ENCODE assay signal across 8 cellular contexts in genomic region chrX:40734956-40735317, GRCh38. TPM values are rescaled to one million over a fixed set of nuclear protein-coding genes. Genes with fewer than 3 reads are reported as not detected.
A peak's percentile ranks its signal among the peaks of the same experiment; 100 is the strongest.
DNase-seq lines count a peak whose midpoint lies in the region; TF ChIP-seq lines count a peak whose summit lies in the region.

No MANE protein-coding gene starts in this region.

- peaks cover 9% of the 10 kb centered on the region for H3K4me1 ChIP-seq in osteoblast (ENCODE audit: insufficient read depth, low read length)

- H3K36me3 ChIP-seq in osteoblast (ENCODE audit: insufficient read depth, low read length), result no peaks in the 10 kb centered on the region

- peaks cover 51% of the 10 kb centered on the region for H3K79me2 ChIP-seq in osteoblast (ENCODE audit: insufficient read depth, low read length)

- H3K4me2 ChIP-seq in osteoblast (ENCODE audit: insufficient read depth, low read length), result peak overlapping the region; percentile 90

- TF ChIP-seq CTCF in HL-60 (IDR thresholded peaks at IDR 0.05; ENCODE audit: insufficient read depth, low read length), result no peak
- no peak for TF ChIP-seq CTCF in fibroblast of pulmonary artery (IDR thresholded peaks at IDR 0.05; ENCODE audit: low read length, missing control alignments)
- no peak for TF ChIP-seq CTCF in osteoblast (IDR thresholded peaks at IDR 0.05; ENCODE audit: extremely low read depth, low read depth, low read length)

- DNase-seq in ELR (ENCODE audit: low read depth) (peak; percentile 28), HL-60 (ENCODE audit: low read depth in 1 of 2, low spot score in 1 of 2) (peak in 1 of 2 experiments; percentile 29), fibroblast of pulmonary artery (ENCODE audit: low read depth) (peak; percentile 16), osteoblast (ENCODE audit: insufficient read length, low spot score, missing footprints) (peak; percentile 61), GM19238 (ENCODE audit: insufficient read length, low spot score) (no peak), NOMO-1 treated with DMSO at 0.1 percent for 48 hours (lab: John Stamatoyannopoulos, UW; ENCODE audit: unreplicated experiment) (no peak), islet precursor cell (no peak)
- DNase-seq in activated CD4-positive, alpha-beta T cell treated with anti-CD3 and anti-CD28 coated beads, Interleukin-2, amount 50 U/mL, for 48 hours, result peak; percentile 19 to 24

- peak overlapping the region; percentile 59 for H3K4me3 ChIP-seq in HL-60 (replicated peaks; ENCODE audit: insufficient read depth, low read length)
- H3K4me3 ChIP-seq in fibroblast of pulmonary artery (replicated peaks; ENCODE audit: low read depth, low read length), result peak overlapping the region; percentile 72
- H3K4me3 ChIP-seq in osteoblast (ENCODE audit: insufficient read depth, low read length), result peak overlapping the region; percentile 91

- H3K27ac ChIP-seq in HL-60 (replicated peaks) (peak overlapping the region; percentile 91), osteoblast (ENCODE audit: low read depth, low read length) (peak overlapping the region; percentile 53)

- H4K20me1 ChIP-seq in osteoblast (ENCODE audit: insufficient read depth, low read length), result peaks cover 23% of the 10 kb centered on the region

- no peaks in the 10 kb centered on the region for H3K27me3 ChIP-seq in HL-60 (ENCODE audit: insufficient read depth, poor library complexity, severe bottlenecking)
- peaks cover 32% of the 10 kb centered on the region for H3K27me3 ChIP-seq in osteoblast (ENCODE audit: insufficient read depth, low read length)

- peak overlapping the region; percentile 29 for H2AFZ ChIP-seq in osteoblast (ENCODE audit: low read length)

- no peaks in the 10 kb centered on the region for H3K9me3 ChIP-seq in osteoblast (ENCODE audit: low read depth, low read length)

RNA-seq across cellular contexts. Expression of gene MED14, which starts 0.4 kb away (rescaled TPM):
- total RNA-seq in osteoblast, result 34.7 and 37.1 TPM in 2 replicates

Comparison
In these comparisons a context has a peak if more than half of its experiments do, and no peak if none do; other contexts are left out.
1. DNase-seq: peak in ELR (single experiment), activated CD4-positive, alpha-beta T cell treated with anti-CD3 and anti-CD28 coated beads, Interleukin-2, amount 50 U/mL, for 48 hours (2 of 2), fibroblast of pulmonary artery (single experiment) and osteoblast (single experiment); none in GM19238 (single experiment), NOMO-1 treated with DMSO at 0.1 percent for 48 hours (single experiment) and islet precursor cell (single experiment).
2. Peak in every context shown above with its lines, with median percentiles within 50 percentile points of each other: H3K4me3 ChIP-seq.